In genomic region chr4:86961103-86961502, GRCh38 we compare ENCODE assay signal across 9 cellular contexts. TPM values are rescaled to one million over a fixed set of nuclear protein-coding genes. Genes with fewer than 3 reads are reported as not detected.
A peak's percentile ranks its signal among the peaks of the same experiment; 100 is the strongest.
DNase-seq lines count a peak whose midpoint lies in the region; ATAC-seq and TF ChIP-seq lines count a peak whose summit lies in the region.
"Had no signal": no experiment of that assay in that cellular context is flagged by ENCODE, and none has a peak within 500 bp of the region (broad histone marks: within the 10 kb centered on the region; RNA-seq: fewer than 3 reads in every experiment).

No MANE protein-coding gene starts in this region.

- intact Hi-C loops in ascending aorta (cut with DNase I) = no loop called here

- H3K9me3 ChIP-seq in ascending aorta (no peaks in the 10 kb centered on the region), neutrophil (no peaks in the 10 kb centered on the region)
- H3K9me3 ChIP-seq: MG63 had no signal

- DNase-seq in ascending aorta (ENCODE audit: low spot score in 2 of 2) (no peak), mucosa of gallbladder (ENCODE audit: low spot score) (no peak), NCI-H345 (lab: John Stamatoyannopoulos, UW) (no peak), iPS-NIHi7 (ENCODE audit: extremely low spot score) (no peak)
- DNase-seq: MG63 had no signal

- H3K27me3 ChIP-seq in ascending aorta (no peaks in the 10 kb centered on the region), neutrophil (no peaks in the 10 kb centered on the region)
- H3K27me3 ChIP-seq: MG63 had no signal

- TF ChIP-seq CTCF in ascending aorta (IDR thresholded peaks at IDR 0.05) (no peak), neutrophil (IDR thresholded peaks at IDR 0.05) (no peak)

- H3K27ac ChIP-seq in ascending aorta = peak overlapping the region; percentile 26 to 40
- H3K27ac ChIP-seq in neutrophil = peak overlapping the region; percentile 51

- H3K36me3 ChIP-seq in ascending aorta = no peaks in the 10 kb centered on the region
- no peaks in the 10 kb centered on the region for H3K36me3 ChIP-seq in neutrophil
- H3K36me3 ChIP-seq: MG63 had no signal

- ATAC-seq in GM18909 (IDR thresholded peaks at IDR 0.05; ENCODE audit: poor library complexity, unreplicated experiment) = peak; percentile 18
- peak; percentile 3 for ATAC-seq in HG03521 (IDR thresholded peaks at IDR 0.05; ENCODE audit: unreplicated experiment)
- ATAC-seq in SK-N-SH treated with all-trans-retinoic acid at 6 μM for 48 hours = no peak; the same call in 2 of the 3 replicates

- H3K4me3 ChIP-seq in ascending aorta (no peak overlapping the region), neutrophil (ENCODE audit: low read depth in 1 of 2, low read length in 1 of 2) (no peak overlapping the region)
- H3K4me3 ChIP-seq: MG63 had no signal

- H3K4me1 ChIP-seq in ascending aorta (peaks cover 2 to 28% of the 10 kb centered on the region in 2 donors), neutrophil (ENCODE audit: control insufficient read depth in 1 of 2, insufficient read depth in 1 of 2, low read depth in 1 of 2, low read length in 1 of 2) (peaks cover 21 to 29% of the 10 kb centered on the region in 2 experiments)

TF ChIP-seq in SK-N-SH treated with all-trans-retinoic acid at 6 μM for 48 hours, 23 proteins besides CTCF, POLR2A, EP300 and RAD21:
- no peak for TF ChIP-seq ZFP30 (CRISPR knock-in tag; IDR thresholded peaks at IDR 0.05)
- TF ChIP-seq TCF4 (CRISPR knock-in tag; IDR thresholded peaks at IDR 0.05; ENCODE audit: borderline replicate concordance) = no peak

RNA-seq across cellular contexts. Expression of gene AFF1, which starts 26.3 kb away (rescaled TPM):
- total RNA-seq in ascending aorta (112 TPM), mucosa of gallbladder (97.3 TPM)
